Comparison of ENCODE assay signal across 8 cellular contexts in the genomic region with DNA sequence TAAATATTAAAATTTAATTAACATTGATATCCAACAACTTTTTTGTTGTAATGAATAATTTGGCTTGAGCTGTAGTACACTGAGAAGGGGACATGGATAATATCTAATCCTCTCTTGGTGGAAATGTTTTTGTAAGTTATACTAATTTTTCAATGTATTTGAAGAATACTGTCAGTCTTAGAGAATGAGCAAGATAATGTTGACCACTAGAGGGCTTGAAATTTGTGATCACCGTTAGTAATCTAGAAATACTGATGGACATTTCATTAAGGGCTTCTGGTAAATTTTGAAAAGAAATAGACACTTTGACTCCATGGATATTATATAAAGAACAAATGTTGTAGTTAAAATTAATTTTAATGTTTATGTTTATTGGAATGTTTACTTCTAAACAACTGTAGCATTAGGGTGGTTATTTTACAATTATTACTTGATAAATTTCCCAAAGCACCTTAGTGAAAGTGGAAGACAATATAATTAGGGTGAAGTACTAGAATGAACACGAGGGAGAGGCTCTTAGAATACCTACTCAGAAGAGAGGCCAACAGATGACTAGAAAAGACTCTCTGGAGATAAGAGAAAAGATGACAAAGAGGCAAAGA. TPM values are rescaled to one million over a fixed set of nuclear protein-coding genes. Genes with fewer than 3 reads are reported as not detected.
DNase-seq lines count a peak whose midpoint lies in the region; ATAC-seq and TF ChIP-seq lines count a peak whose summit lies in the region.

No MANE protein-coding gene starts in this region.

- no peak overlapping the region for H3K27ac ChIP-seq in CD4-positive, CD25-positive, alpha-beta regulatory T cell (ENCODE audit: insufficient read depth, low read length, poor library complexity, severe bottlenecking)
- no peak overlapping the region for H3K27ac ChIP-seq in GM23338 (ENCODE audit: low read depth)

- DNase-seq in CD4-positive, CD25-positive, alpha-beta regulatory T cell = peak in 2 of 3 donors; percentile 34 to 54
- DNase-seq in GM23338 (ENCODE audit: low spot score) = peak; percentile 66
- DNase-seq in RPMI7951 (ENCODE audit: low read depth) = peak; percentile 28
- peak; percentile 42 for DNase-seq in fibroblast of villous mesenchyme (ENCODE audit: low read depth)
- no peak for DNase-seq in stimulated activated naive B cell treated with anti-CD40 and anti-IgM and Interleukin-4, amounts not matched to agents 10 μg/mL and 1 μg/mL and 100 μg/mL, for 72 hours
- DNase-seq in mucosa of gallbladder (ENCODE audit: low spot score) = no peak

- H3K9me3 Mint-ChIP-seq in CD4-positive, CD25-positive, alpha-beta regulatory T cell = peaks cover 0 to 1% (median 0%) of the 10 kb centered on the region in 7 donors
- H3K9me3 Mint-ChIP-seq in GM23338 = no peaks in the 10 kb centered on the region
- peaks cover 0 to 2% of the 10 kb centered on the region in 2 donors for H3K9me3 Mint-ChIP-seq in stimulated activated naive B cell treated with anti-CD40 and anti-IgM and Interleukin-4, amounts not matched to agents 10 μg/mL and 1 μg/mL and 100 μg/mL, for 72 hours
- peaks cover 5% of the 10 kb centered on the region for H3K9me3 Mint-ChIP-seq in activated T-helper 17 cell treated with anti-CD3 and anti-CD28 coated beads, Interleukin-2, amount 50 U/mL, for 72 hours

- no peak overlapping the region for H2AFZ ChIP-seq in GM23338

- peaks cover 0 to 11% (median 4%) of the 10 kb centered on the region in 4 donors for H3K4me1 Mint-ChIP-seq in CD4-positive, CD25-positive, alpha-beta regulatory T cell
- peaks cover 3% of the 10 kb centered on the region; the same call in 1 of the 3 replicates for H3K4me1 Mint-ChIP-seq in GM23338
- peaks cover 2% of the 10 kb centered on the region in 2 donors for H3K4me1 Mint-ChIP-seq in stimulated activated naive B cell treated with anti-CD40 and anti-IgM and Interleukin-4, amounts not matched to agents 10 μg/mL and 1 μg/mL and 100 μg/mL, for 72 hours
- H3K4me1 Mint-ChIP-seq in activated T-helper 17 cell treated with anti-CD3 and anti-CD28 coated beads, Interleukin-2, amount 50 U/mL, for 72 hours = peaks cover 6% of the 10 kb centered on the region

- no peaks in the 10 kb centered on the region for H3K36me3 ChIP-seq in CD4-positive, CD25-positive, alpha-beta regulatory T cell (ENCODE audit: control insufficient read depth, insufficient read depth, low read length)
- H3K36me3 ChIP-seq in GM23338 (ENCODE audit: insufficient read depth) = no peaks in the 10 kb centered on the region

- ATAC-seq in CD4-positive, CD25-positive, alpha-beta regulatory T cell (ENCODE audit: low read depth in 2 of 2) = no peak
- no peak for ATAC-seq in GM23338
- peak; percentile 48 to 65 for ATAC-seq in stimulated activated naive B cell treated with anti-CD40 and anti-IgM and Interleukin-4, amounts not matched to agents 10 μg/mL and 1 μg/mL and 100 μg/mL, for 72 hours (replicated peaks)
- no peak for ATAC-seq in GM21619 (IDR thresholded peaks at IDR 0.05; ENCODE audit: unreplicated experiment)
- ATAC-seq in activated T-helper 17 cell treated with anti-CD3 and anti-CD28 coated beads, Interleukin-2, amount 50 U/mL, for 72 hours (replicated peaks) = no peak

- no peaks in the 10 kb centered on the region for H3K9me3 ChIP-seq in CD4-positive, CD25-positive, alpha-beta regulatory T cell (ENCODE audit: control insufficient read depth in 2 of 2, low read length in 2 of 2)

- H3K79me2 ChIP-seq in GM23338 (replicated peaks; ENCODE audit: insufficient read depth) = no peaks in the 10 kb centered on the region

- no peaks in the 10 kb centered on the region for H3F3A ChIP-seq in GM23338 (replicated peaks; ENCODE audit: low read depth)

- no peaks in the 10 kb centered on the region for H3K9me2 ChIP-seq in GM23338 (ENCODE audit: insufficient read depth)

- H3K36me3 Mint-ChIP-seq in CD4-positive, CD25-positive, alpha-beta regulatory T cell = no peaks in the 10 kb centered on the region
- H3K36me3 Mint-ChIP-seq in GM23338 (ENCODE audit: low read depth) = no peaks in the 10 kb centered on the region
- no peaks in the 10 kb centered on the region for H3K36me3 Mint-ChIP-seq in stimulated activated naive B cell treated with anti-CD40 and anti-IgM and Interleukin-4, amounts not matched to agents 10 μg/mL and 1 μg/mL and 100 μg/mL, for 72 hours
- H3K36me3 Mint-ChIP-seq in activated T-helper 17 cell treated with anti-CD3 and anti-CD28 coated beads, Interleukin-2, amount 50 U/mL, for 72 hours (ENCODE audit: low read depth) = no peaks in the 10 kb centered on the region

- H3K4me3 ChIP-seq in CD4-positive, CD25-positive, alpha-beta regulatory T cell (ENCODE audit: low read depth, low read length) = no peak overlapping the region
- H3K4me3 ChIP-seq in GM23338 (no peak overlapping the region), fibroblast of villous mesenchyme (ENCODE audit: low read depth, low read length) (no peak overlapping the region)

- no peaks in the 10 kb centered on the region for H4K20me1 ChIP-seq in GM23338 (replicated peaks; ENCODE audit: insufficient read depth)

- no peaks in the 10 kb centered on the region for H3K4me1 ChIP-seq in CD4-positive, CD25-positive, alpha-beta regulatory T cell (ENCODE audit: control insufficient read depth, insufficient read depth, low read length, poor library complexity, severe bottlenecking)
- no peaks in the 10 kb centered on the region for H3K4me1 ChIP-seq in GM23338 (ENCODE audit: insufficient read depth)

- no peak overlapping the region for H3K4me3 Mint-ChIP-seq in CD4-positive, CD25-positive, alpha-beta regulatory T cell
- no peak overlapping the region for H3K4me3 Mint-ChIP-seq in GM23338
- H3K4me3 Mint-ChIP-seq in stimulated activated naive B cell treated with anti-CD40 and anti-IgM and Interleukin-4, amounts not matched to agents 10 μg/mL and 1 μg/mL and 100 μg/mL, for 72 hours = no peak overlapping the region
- H3K4me3 Mint-ChIP-seq in activated T-helper 17 cell treated with anti-CD3 and anti-CD28 coated beads, Interleukin-2, amount 50 U/mL, for 72 hours = no peak overlapping the region

- H3K4me2 ChIP-seq in GM23338 = no peak overlapping the region

- peaks cover 25% of the 10 kb centered on the region for H3K27me3 Mint-ChIP-seq in CD4-positive, CD25-positive, alpha-beta regulatory T cell
- H3K27me3 Mint-ChIP-seq in GM23338 (ENCODE audit: insufficient read depth, low read depth, poor library complexity) = peaks cover 3% of the 10 kb centered on the region
- peaks cover 0 to 5% of the 10 kb centered on the region in 2 donors for H3K27me3 Mint-ChIP-seq in stimulated activated naive B cell treated with anti-CD40 and anti-IgM and Interleukin-4, amounts not matched to agents 10 μg/mL and 1 μg/mL and 100 μg/mL, for 72 hours
- peaks cover 5% of the 10 kb centered on the region for H3K27me3 Mint-ChIP-seq in activated T-helper 17 cell treated with anti-CD3 and anti-CD28 coated beads, Interleukin-2, amount 50 U/mL, for 72 hours

- peak in 1 of 2 experiments; percentile 81; a peak in 3 of 4 replicates for TF ChIP-seq CTCF in GM23338 (conservative IDR thresholded peaks at IDR 0.05; ENCODE audit: low read depth in 2 of 2)
- TF ChIP-seq CTCF in fibroblast of villous mesenchyme (IDR thresholded peaks at IDR 0.05; ENCODE audit: insufficient read depth, low read depth, low read length) = peak; percentile 71

- H3K27ac Mint-ChIP-seq in CD4-positive, CD25-positive, alpha-beta regulatory T cell = no peak overlapping the region
- H3K27ac Mint-ChIP-seq in GM23338 = no peak overlapping the region
- H3K27ac Mint-ChIP-seq in stimulated activated naive B cell treated with anti-CD40 and anti-IgM and Interleukin-4, amounts not matched to agents 10 μg/mL and 1 μg/mL and 100 μg/mL, for 72 hours = no peak overlapping the region
- no peak overlapping the region for H3K27ac Mint-ChIP-seq in activated T-helper 17 cell treated with anti-CD3 and anti-CD28 coated beads, Interleukin-2, amount 50 U/mL, for 72 hours

- peaks cover 7% of the 10 kb centered on the region for H3K27me3 ChIP-seq in CD4-positive, CD25-positive, alpha-beta regulatory T cell (ENCODE audit: control insufficient read depth, insufficient read depth, low read length)
- no peaks in the 10 kb centered on the region for H3K27me3 ChIP-seq in GM23338 (ENCODE audit: insufficient read depth)

TF ChIP-seq in GM23338, 12 proteins besides CTCF, POLR2A, EP300 and RAD21 (continues in another document):
- TF ChIP-seq NANOG (IDR thresholded peaks at IDR 0.05; ENCODE audit: borderline replicate concordance) (no peak), ETS1 (IDR thresholded peaks at IDR 0.05) (no peak), ZNF331 (CRISPR knock-in tag; IDR thresholded peaks at IDR 0.05; ENCODE audit: low read depth) (no peak), EZH2phosphoT487 (IDR thresholded peaks at IDR 0.05; ENCODE audit: unreplicated experiment) (no peak), POLR2AphosphoS5 (IDR thresholded peaks at IDR 0.05; ENCODE audit: low read depth) (no peak), STAT1 (IDR thresholded peaks at IDR 0.05; ENCODE audit: unreplicated experiment) (no peak)

RNA-seq across cellular contexts. Expression of gene CAMK2D, which starts 20.0 kb away (rescaled TPM):
- total RNA-seq in CD4-positive, CD25-positive, alpha-beta regulatory T cell = 42.7 TPM
- polyA plus RNA-seq in CD4-positive, CD25-positive, alpha-beta regulatory T cell = 10 to 100 TPM; 24.5 to 27.5 (median 25.4) TPM
- total RNA-seq in GM23338 (2014; rRNA removed; shearing (Covaris generic)) = 10.8 and 14.6 TPM in 2 replicates
- polyA plus RNA-seq in GM23338 (2016; fragmentation: Nextera tagmentation; extraction: Ambion mirVana) = 4.9 and 5.1 TPM in 2 replicates
- total RNA-seq in RPMI7951 (2014; rRNA removed; shearing (Covaris generic)) = 22.2 and 23.3 TPM in 2 replicates
- 84.4 and 161 TPM in 2 replicates for total RNA-seq in fibroblast of villous mesenchyme
- 10 to 100 TPM; 41.5 to 42.4 TPM for total RNA-seq in activated T-helper 17 cell treated with anti-CD3 and anti-CD28 coated beads, Interleukin-2, amount 50 U/mL, for 72 hours
- total RNA-seq in mucosa of gallbladder = 61.0 TPM

Comparison
In these comparisons a context has a peak if more than half of its experiments do, and no peak if none do; other contexts are left out.
1. ATAC-seq: peak in stimulated activated naive B cell treated with anti-CD40 and anti-IgM and Interleukin-4, amounts not matched to agents 10 μg/mL and 1 μg/mL and 100 μg/mL, for 72 hours (2 of 2); none in CD4-positive, CD25-positive, alpha-beta regulatory T cell (0 of 2), GM23338 (single experiment), GM21619 (single experiment) and activated T-helper 17 cell treated with anti-CD3 and anti-CD28 coated beads, Interleukin-2, amount 50 U/mL, for 72 hours (single experiment).
2. DNase-seq: peak in CD4-positive, CD25-positive, alpha-beta regulatory T cell (2 of 3), GM23338 (single experiment), RPMI7951 (single experiment) and fibroblast of villous mesenchyme (single experiment); none in stimulated activated naive B cell treated with anti-CD40 and anti-IgM and Interleukin-4, amounts not matched to agents 10 μg/mL and 1 μg/mL and 100 μg/mL, for 72 hours (single experiment) and mucosa of gallbladder (single experiment).